8 cellular contexts compared by ENCODE assay signal in the genomic region with DNA sequence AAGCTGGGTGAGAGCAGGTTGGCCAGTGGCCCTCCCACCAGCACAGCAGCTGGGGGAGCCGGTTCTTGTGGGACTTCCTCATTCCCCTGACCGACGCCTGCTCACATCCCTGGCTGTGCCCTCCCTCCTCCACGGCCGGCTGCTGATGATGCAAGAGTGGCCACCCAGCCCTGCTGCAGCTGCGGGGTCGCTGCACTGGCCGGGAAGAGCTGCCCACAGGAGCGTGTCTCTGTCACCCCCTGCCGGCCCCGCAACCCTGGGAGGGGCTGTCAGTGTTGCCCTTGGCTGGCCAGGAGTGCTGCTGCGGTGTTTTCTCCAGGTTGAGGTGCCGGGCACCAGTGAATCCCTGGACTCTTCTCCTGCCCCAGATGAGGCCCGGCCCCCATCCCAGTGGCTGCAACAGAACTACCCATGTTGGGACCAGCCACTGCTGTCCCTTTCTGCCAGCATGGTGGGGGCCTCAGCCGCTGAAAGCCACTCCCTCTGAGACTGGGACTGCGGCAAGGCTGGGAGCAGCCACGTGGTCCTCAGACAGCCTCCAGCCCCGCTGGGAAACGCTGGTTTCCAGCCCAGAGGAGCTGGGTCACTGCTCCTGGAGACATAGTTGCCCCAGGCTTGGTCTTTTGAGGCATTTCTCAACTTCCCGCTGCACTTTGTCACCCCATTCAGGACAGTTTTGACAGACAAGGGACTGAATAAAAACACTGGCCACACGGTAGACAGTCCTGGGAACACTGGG. TPM values are rescaled to one million over a fixed set of nuclear protein-coding genes. Genes with fewer than 3 reads are reported as not detected.
DNase-seq lines count a peak whose midpoint lies in the region; ATAC-seq and TF ChIP-seq lines count a peak whose summit lies in the region.

No MANE protein-coding gene starts in this region.

- H3K27me3 Mint-ChIP-seq in activated CD4-positive, alpha-beta T cell treated with anti-CD3 and anti-CD28 coated beads, Interleukin-2, amount 10 ng/mL, durations not matched to agents 24 days and 14 days: no peaks in the 10 kb centered on the region
- no peaks in the 10 kb centered on the region for H3K27me3 Mint-ChIP-seq in activated CD4-positive, alpha-beta T cell treated with anti-CD3 and anti-CD28 coated beads, Interleukin-2, amount 10 ng/mL, durations not matched to agents 7 days and 5 days
- H3K27me3 Mint-ChIP-seq in natural killer cell treated with Interleukin-12 subunit alpha and Interleukin-12 subunit beta and Interleukin-15 and Interleukin-18, amount 100 ng/mL, for 72 hours: no peaks in the 10 kb centered on the region

- H3K27me3 ChIP-seq in SJCRH30: no peaks in the 10 kb centered on the region

- peak overlapping the region; percentile 35 for H3K27ac ChIP-seq in SJCRH30

- peak overlapping the region; percentile 66 for H3K4me3 Mint-ChIP-seq in activated CD4-positive, alpha-beta T cell treated with anti-CD3 and anti-CD28 coated beads, Interleukin-2, amount 10 ng/mL, durations not matched to agents 24 days and 14 days
- no peak overlapping the region for H3K4me3 Mint-ChIP-seq in activated CD4-positive, alpha-beta T cell treated with anti-CD3 and anti-CD28 coated beads, Interleukin-2, amount 10 ng/mL, durations not matched to agents 7 days and 5 days
- H3K4me3 Mint-ChIP-seq in natural killer cell treated with Interleukin-12 subunit alpha and Interleukin-12 subunit beta and Interleukin-15 and Interleukin-18, amount 100 ng/mL, for 72 hours: peak overlapping the region; percentile 50

- CTCF ChIA-PET in activated CD4-positive, alpha-beta T cell treated with anti-CD3 and anti-CD28 coated beads, Interleukin-2, amount 10 ng/mL, durations not matched to agents 7 days and 5 days (lab: Charles Lee): interaction anchor here (0.9 to 1.7 kb wide), 4 partner anchors 9 to 28 kb away, joined by 3 to 12 read pairs (median 4); partner anchors contain the start of gene DNLZ

- H3K36me3 ChIP-seq in SJCRH30: peaks cover 3% of the 10 kb centered on the region

- POLR2A ChIA-PET in activated CD4-positive, alpha-beta T cell treated with anti-CD3 and anti-CD28 coated beads, Interleukin-2, amount 10 ng/mL, durations not matched to agents 7 days and 5 days (lab: Charles Lee): no interaction called here

- peak overlapping the region; percentile 34 for H3K27ac Mint-ChIP-seq in activated CD4-positive, alpha-beta T cell treated with anti-CD3 and anti-CD28 coated beads, Interleukin-2, amount 10 ng/mL, durations not matched to agents 24 days and 14 days
- no peak overlapping the region for H3K27ac Mint-ChIP-seq in activated CD4-positive, alpha-beta T cell treated with anti-CD3 and anti-CD28 coated beads, Interleukin-2, amount 10 ng/mL, durations not matched to agents 7 days and 5 days
- no peak overlapping the region for H3K27ac Mint-ChIP-seq in natural killer cell treated with Interleukin-12 subunit alpha and Interleukin-12 subunit beta and Interleukin-15 and Interleukin-18, amount 100 ng/mL, for 72 hours

- no peaks in the 10 kb centered on the region for H3K4me1 Mint-ChIP-seq in activated CD4-positive, alpha-beta T cell treated with anti-CD3 and anti-CD28 coated beads, Interleukin-2, amount 10 ng/mL, durations not matched to agents 24 days and 14 days
- H3K4me1 Mint-ChIP-seq in activated CD4-positive, alpha-beta T cell treated with anti-CD3 and anti-CD28 coated beads, Interleukin-2, amount 10 ng/mL, durations not matched to agents 7 days and 5 days: no peaks in the 10 kb centered on the region
- no peaks in the 10 kb centered on the region for H3K4me1 Mint-ChIP-seq in natural killer cell treated with Interleukin-12 subunit alpha and Interleukin-12 subunit beta and Interleukin-15 and Interleukin-18, amount 100 ng/mL, for 72 hours (ENCODE audit: low read depth in 2 of 2)

- no peak for TF ChIP-seq POLR2A in erythroblast (IDR thresholded peaks at IDR 0.05; ENCODE audit: low read length)

- ATAC-seq in natural killer cell treated with Interleukin-12 subunit alpha and Interleukin-12 subunit beta and Interleukin-15 and Interleukin-18, amount 100 ng/mL, for 72 hours: no peak
- no peak for ATAC-seq in GM19324 (IDR thresholded peaks at IDR 0.05; ENCODE audit: low FRiP score, unreplicated experiment)

- H3K4me3 ChIP-seq in SJCRH30: peak overlapping the region; percentile 58

- intact Hi-C loops in activated CD4-positive, alpha-beta T cell treated with anti-CD3 and anti-CD28 coated beads, Interleukin-2, amount 10 ng/mL, durations not matched to agents 24 days and 14 days (cut with micrococcal nuclease): no loop called here

- H3K4me1 ChIP-seq in SJCRH30: peaks cover 7% of the 10 kb centered on the region; the same call in 1 of the 2 replicates

- H3K9me3 ChIP-seq in SJCRH30 (replicated peaks): no peaks in the 10 kb centered on the region

- no peak for DNase-seq in activated CD4-positive, alpha-beta T cell treated with anti-CD3 and anti-CD28 coated beads, Interleukin-2, amount 10 ng/mL, durations not matched to agents 24 days and 14 days
- no peak for DNase-seq in activated CD4-positive, alpha-beta T cell treated with anti-CD3 and anti-CD28 coated beads, Interleukin-2, amount 10 ng/mL, durations not matched to agents 7 days and 5 days
- DNase-seq in SJCRH30: peak; percentile 85 to 90
- peak; percentile 60 to 62 for DNase-seq in erythroblast (lab: John Stamatoyannopoulos, UW)
- no peak for DNase-seq in natural killer cell treated with Interleukin-12 subunit alpha and Interleukin-12 subunit beta and Interleukin-15 and Interleukin-18, amount 100 ng/mL, for 72 hours (ENCODE audit: low spot score)
- no peak for DNase-seq in NCI-H1105 (lab: John Stamatoyannopoulos, UW)
- DNase-seq in inferior parietal cortex (ENCODE audit: extremely low spot score): no peak

- H3K9me3 Mint-ChIP-seq in activated CD4-positive, alpha-beta T cell treated with anti-CD3 and anti-CD28 coated beads, Interleukin-2, amount 10 ng/mL, durations not matched to agents 24 days and 14 days: no peaks in the 10 kb centered on the region
- H3K9me3 Mint-ChIP-seq in activated CD4-positive, alpha-beta T cell treated with anti-CD3 and anti-CD28 coated beads, Interleukin-2, amount 10 ng/mL, durations not matched to agents 7 days and 5 days: no peaks in the 10 kb centered on the region
- no peaks in the 10 kb centered on the region for H3K9me3 Mint-ChIP-seq in natural killer cell treated with Interleukin-12 subunit alpha and Interleukin-12 subunit beta and Interleukin-15 and Interleukin-18, amount 100 ng/mL, for 72 hours

- H3K36me3 Mint-ChIP-seq in activated CD4-positive, alpha-beta T cell treated with anti-CD3 and anti-CD28 coated beads, Interleukin-2, amount 10 ng/mL, durations not matched to agents 24 days and 14 days (ENCODE audit: low read depth): no peaks in the 10 kb centered on the region
- H3K36me3 Mint-ChIP-seq in activated CD4-positive, alpha-beta T cell treated with anti-CD3 and anti-CD28 coated beads, Interleukin-2, amount 10 ng/mL, durations not matched to agents 7 days and 5 days (ENCODE audit: low read depth): no peaks in the 10 kb centered on the region
- no peaks in the 10 kb centered on the region for H3K36me3 Mint-ChIP-seq in natural killer cell treated with Interleukin-12 subunit alpha and Interleukin-12 subunit beta and Interleukin-15 and Interleukin-18, amount 100 ng/mL, for 72 hours

RNA-seq across cellular contexts. Expression of gene CARD9, which starts 0.7 kb away (rescaled TPM):
- total RNA-seq in activated CD4-positive, alpha-beta T cell treated with anti-CD3 and anti-CD28 coated beads, Interleukin-2, amount 10 ng/mL, durations not matched to agents 24 days and 14 days: 7.8 and 9.2 TPM in 2 replicates
- total RNA-seq in activated CD4-positive, alpha-beta T cell treated with anti-CD3 and anti-CD28 coated beads, Interleukin-2, amount 10 ng/mL, durations not matched to agents 7 days and 5 days: under 1 TPM; 0.44 to 0.69 TPM
- 8.8 and 11.8 TPM in 2 replicates for total RNA-seq in SJCRH30 (2014; rRNA removed; shearing (Covaris generic))
- 1 to 10 TPM; 2.8 to 9.4 TPM for total RNA-seq in natural killer cell treated with Interleukin-12 subunit alpha and Interleukin-12 subunit beta and Interleukin-15 and Interleukin-18, amount 100 ng/mL, for 72 hours

RNA-seq across cellular contexts. Expression of gene DNLZ, which starts 9.2 kb away (rescaled TPM):
- 31.5 and 34.0 TPM in 2 replicates for total RNA-seq in activated CD4-positive, alpha-beta T cell treated with anti-CD3 and anti-CD28 coated beads, Interleukin-2, amount 10 ng/mL, durations not matched to agents 24 days and 14 days
- total RNA-seq in activated CD4-positive, alpha-beta T cell treated with anti-CD3 and anti-CD28 coated beads, Interleukin-2, amount 10 ng/mL, durations not matched to agents 7 days and 5 days: 10 to 100 TPM; 13.1 to 14.6 TPM
- total RNA-seq in SJCRH30 (2014; rRNA removed; shearing (Covaris generic)): 17.0 and 19.4 TPM in 2 replicates
- 10 to 100 TPM; 30.0 to 41.2 TPM for total RNA-seq in natural killer cell treated with Interleukin-12 subunit alpha and Interleukin-12 subunit beta and Interleukin-15 and Interleukin-18, amount 100 ng/mL, for 72 hours

RNA-seq across cellular contexts. Expression of gene SNAPC4, which starts 27.2 kb away (rescaled TPM):
- total RNA-seq in activated CD4-positive, alpha-beta T cell treated with anti-CD3 and anti-CD28 coated beads, Interleukin-2, amount 10 ng/mL, durations not matched to agents 24 days and 14 days: 27.3 and 28.0 TPM in 2 replicates
- total RNA-seq in activated CD4-positive, alpha-beta T cell treated with anti-CD3 and anti-CD28 coated beads, Interleukin-2, amount 10 ng/mL, durations not matched to agents 7 days and 5 days: 10 to 100 TPM in 1 of 2 experiments, 1 to 10 TPM in 1; 9.4 to 10.8 TPM
- 7.5 and 8.9 TPM in 2 replicates for total RNA-seq in SJCRH30 (2014; rRNA removed; shearing (Covaris generic))
- 10 to 100 TPM; 11.3 to 48.5 TPM for total RNA-seq in natural killer cell treated with Interleukin-12 subunit alpha and Interleukin-12 subunit beta and Interleukin-15 and Interleukin-18, amount 100 ng/mL, for 72 hours

RNA-seq across cellular contexts. Expression of gene ENTR1, which starts 37.7 kb away (rescaled TPM):
- 56.4 and 60.0 TPM in 2 replicates for total RNA-seq in activated CD4-positive, alpha-beta T cell treated with anti-CD3 and anti-CD28 coated beads, Interleukin-2, amount 10 ng/mL, durations not matched to agents 24 days and 14 days
- total RNA-seq in activated CD4-positive, alpha-beta T cell treated with anti-CD3 and anti-CD28 coated beads, Interleukin-2, amount 10 ng/mL, durations not matched to agents 7 days and 5 days: 10 to 100 TPM; 59.2 to 62.3 TPM
- 56.5 and 72.0 TPM in 2 replicates for total RNA-seq in SJCRH30 (2014; rRNA removed; shearing (Covaris generic))
- 10 to 100 TPM; 24.1 to 86.6 TPM for total RNA-seq in natural killer cell treated with Interleukin-12 subunit alpha and Interleukin-12 subunit beta and Interleukin-15 and Interleukin-18, amount 100 ng/mL, for 72 hours

RNA-seq across cellular contexts. Expression of gene PMPCA, which starts 37.7 kb away (rescaled TPM):
- total RNA-seq in activated CD4-positive, alpha-beta T cell treated with anti-CD3 and anti-CD28 coated beads, Interleukin-2, amount 10 ng/mL, durations not matched to agents 24 days and 14 days: 114 and 124 TPM in 2 replicates
- total RNA-seq in activated CD4-positive, alpha-beta T cell treated with anti-CD3 and anti-CD28 coated beads, Interleukin-2, amount 10 ng/mL, durations not matched to agents 7 days and 5 days: 10 to 100 TPM; 52.9 to 58.8 TPM
- total RNA-seq in SJCRH30 (2014; rRNA removed; shearing (Covaris generic)): 82.0 and 87.1 TPM in 2 replicates
- 100 to 1,000 TPM in 1 of 2 donors, 10 to 100 TPM in 1; 66.2 to 107 TPM for total RNA-seq in natural killer cell treated with Interleukin-12 subunit alpha and Interleukin-12 subunit beta and Interleukin-15 and Interleukin-18, amount 100 ng/mL, for 72 hours

Comparison
In these comparisons a context has a peak if more than half of its experiments do, and no peak if none do; other contexts are left out.
1. DNase-seq: peak in SJCRH30 (2 of 2) and erythroblast (2 of 2); none in activated CD4-positive, alpha-beta T cell treated with anti-CD3 and anti-CD28 coated beads, Interleukin-2, amount 10 ng/mL, durations not matched to agents 24 days and 14 days (single experiment), activated CD4-positive, alpha-beta T cell treated with anti-CD3 and anti-CD28 coated beads, Interleukin-2, amount 10 ng/mL, durations not matched to agents 7 days and 5 days (single experiment), natural killer cell treated with Interleukin-12 subunit alpha and Interleukin-12 subunit beta and Interleukin-15 and Interleukin-18, amount 100 ng/mL, for 72 hours (single experiment), NCI-H1105 (single experiment) and inferior parietal cortex (single experiment).